In the genomic region with DNA sequence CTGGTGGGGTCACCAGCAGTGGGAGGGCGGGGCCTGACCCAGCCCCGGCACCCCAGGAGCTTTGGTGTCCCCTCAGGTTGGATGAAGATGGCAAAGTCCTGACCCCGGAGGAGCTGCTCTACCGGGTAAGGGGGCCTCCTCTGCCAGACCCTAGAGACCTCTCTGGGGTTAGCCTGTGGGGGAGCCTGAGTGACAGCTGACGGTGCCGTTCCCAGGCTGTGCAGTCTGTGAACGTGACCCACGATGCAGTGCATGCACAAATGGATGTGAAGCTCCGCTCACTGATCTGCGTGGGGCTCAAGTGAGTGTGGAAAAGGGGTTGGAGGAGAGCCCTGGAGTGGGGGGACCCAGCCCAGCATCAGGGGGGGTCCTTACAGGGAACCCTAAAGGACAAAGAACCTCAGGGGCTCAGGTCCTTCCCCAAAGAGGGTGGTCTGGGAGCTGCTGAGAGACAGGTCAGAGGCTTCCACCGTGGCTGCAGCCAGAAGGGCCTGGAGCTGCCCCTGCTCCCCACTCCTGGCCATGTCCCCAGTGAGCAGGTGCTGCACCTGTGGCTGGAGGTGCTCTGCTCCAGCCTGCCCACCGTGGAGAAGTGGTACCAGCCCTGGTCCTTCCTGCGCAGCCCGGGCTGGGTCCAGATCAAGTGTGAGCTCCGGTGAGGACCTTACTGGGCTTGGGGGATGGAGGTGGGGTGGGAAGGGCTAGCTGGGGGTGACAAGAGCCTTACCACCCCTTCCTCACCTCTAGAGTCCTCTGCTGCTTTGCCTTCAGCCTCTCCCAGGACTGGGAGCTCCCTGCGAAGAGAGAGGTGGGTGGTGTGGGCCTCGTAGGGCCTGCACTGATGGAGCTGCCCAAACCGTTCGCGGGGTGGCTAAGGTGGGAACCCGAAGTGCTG, we compare ENCODE assay signal across 23 cellular contexts. TPM values are rescaled to one million over a fixed set of nuclear protein-coding genes. Genes with fewer than 3 reads are reported as not detected.
DNase-seq lines count a peak whose midpoint lies in the region; ATAC-seq and TF ChIP-seq lines count a peak whose summit lies in the region.
"Had no signal": no experiment of that assay in that cellular context is flagged by ENCODE, and none has a peak within 500 bp of the region (broad histone marks: within the 10 kb centered on the region; RNA-seq: fewer than 3 reads in every experiment).

No MANE protein-coding gene starts in this region.

- no peaks in the 10 kb centered on the region for H3K9me3 Mint-ChIP-seq in activated CD4-positive, alpha-beta memory T cell treated with anti-CD3 and anti-CD28 coated beads for 36 hours
- H3K9me3 Mint-ChIP-seq in activated CD4-positive, alpha-beta memory T cell treated with anti-CD3 and anti-CD28 coated beads, Interleukin-2, amount 10 ng/mL, durations not matched to agents 7 days and 5 days: no peaks in the 10 kb centered on the region
- no peaks in the 10 kb centered on the region for H3K9me3 Mint-ChIP-seq in activated B cell treated with CpG ODN at 0.5 μM for 24 hours
- no peaks in the 10 kb centered on the region for H3K9me3 Mint-ChIP-seq in chondrocyte (ENCODE audit: low read depth)
- H3K9me3 Mint-ChIP-seq: H9, WTC11 had no signal

- no peak overlapping the region for H2BK15ac ChIP-seq in neuronal stem cell (ENCODE audit: low read length)

- peak overlapping the region; percentile 73 for H3K23ac ChIP-seq in neuronal stem cell (ENCODE audit: low read depth, low read length, poor library complexity)

- H3K18ac ChIP-seq in neuronal stem cell (ENCODE audit: low read length): no peak overlapping the region

- H2BK12ac ChIP-seq in neuronal stem cell (ENCODE audit: low read length): no peak overlapping the region

- no peak overlapping the region for H4K8ac ChIP-seq in neuronal stem cell (ENCODE audit: low read depth, low read length)

- no peak overlapping the region for H3K4ac ChIP-seq in neuronal stem cell (ENCODE audit: low read length)

- no peak overlapping the region for H4K91ac ChIP-seq in neuronal stem cell (ENCODE audit: low read depth, low read length, poor library complexity)

- TF ChIP-seq EP300 in gastroesophageal sphincter (IDR thresholded peaks at IDR 0.05): no peak

- H2AK5ac ChIP-seq in neuronal stem cell (ENCODE audit: low read depth, low read length): no peak overlapping the region

- H3K36me3 ChIP-seq in DND-41 (ENCODE audit: insufficient read depth, low read length) (peaks cover 90% of the 10 kb centered on the region), neuronal stem cell (replicated peaks in 1 of 2; ENCODE audit: control insufficient read depth in 2 of 2, insufficient read depth in 2 of 2, low read length in 2 of 2) (peaks cover 48 to 87% of the 10 kb centered on the region in 2 donors), gastroesophageal sphincter (peaks cover 0 to 86% of the 10 kb centered on the region in 2 donors)
- H3K36me3 ChIP-seq: ovary had no signal

- peaks cover 9% of the 10 kb centered on the region for H3K79me1 ChIP-seq in neuronal stem cell (ENCODE audit: low read depth, low read length)

- no peak for TF ChIP-seq POLR2A in gastroesophageal sphincter (IDR thresholded peaks at IDR 0.05)

- peaks cover 4% of the 10 kb centered on the region for H3K4me1 Mint-ChIP-seq in activated CD4-positive, alpha-beta memory T cell treated with anti-CD3 and anti-CD28 coated beads for 36 hours (ENCODE audit: low read depth)
- peaks cover 5% of the 10 kb centered on the region for H3K4me1 Mint-ChIP-seq in activated CD4-positive, alpha-beta memory T cell treated with anti-CD3 and anti-CD28 coated beads, Interleukin-2, amount 10 ng/mL, durations not matched to agents 7 days and 5 days
- H3K4me1 Mint-ChIP-seq in activated B cell treated with CpG ODN at 0.5 μM for 24 hours: peaks cover 24% of the 10 kb centered on the region
- H3K4me1 Mint-ChIP-seq in chondrocyte (ENCODE audit: low read depth): no peaks in the 10 kb centered on the region
- H3K4me1 Mint-ChIP-seq: H9, WTC11 had no signal

- TF ChIP-seq CTCF in DND-41 (IDR thresholded peaks at IDR 0.05; ENCODE audit: borderline replicate concordance, extremely low read depth, low read length, poor library complexity, severe bottlenecking): no peak
- TF ChIP-seq CTCF in activated B cell treated with CpG ODN at 0.5 μM for 24 hours (IDR thresholded peaks at IDR 0.05): no peak
- no peak for TF ChIP-seq CTCF in chondrocyte (IDR thresholded peaks at IDR 0.05)
- no peak for TF ChIP-seq CTCF in gastroesophageal sphincter (IDR thresholded peaks at IDR 0.05)

- H3K27ac ChIP-seq in DND-41 (ENCODE audit: low read length) (no peak overlapping the region), neuronal stem cell (replicated peaks; ENCODE audit: low read length) (no peak overlapping the region), gastroesophageal sphincter (no peak overlapping the region)
- H3K27ac ChIP-seq: ovary, right atrium auricular region, transverse colon had no signal

- H3K9me3 ChIP-seq in DND-41 (ENCODE audit: insufficient read depth, low read length, severe bottlenecking) (no peaks in the 10 kb centered on the region), neuronal stem cell (replicated peaks in 1 of 2; ENCODE audit: control insufficient read depth in 2 of 2, insufficient read depth in 1 of 2, low read depth in 1 of 2, low read length in 2 of 2) (no peaks in the 10 kb centered on the region), gastroesophageal sphincter (no peaks in the 10 kb centered on the region)
- H3K9me3 ChIP-seq: ovary, right atrium auricular region, transverse colon had no signal

- H3K9ac ChIP-seq in DND-41 (ENCODE audit: low read depth, low read length) (no peak overlapping the region), neuronal stem cell (ENCODE audit: low read depth, low read length, poor library complexity) (peak overlapping the region; percentile 44)

- H3K14ac ChIP-seq in neuronal stem cell (ENCODE audit: low read length): no peak overlapping the region

- no peak overlapping the region for H2BK120ac ChIP-seq in neuronal stem cell (ENCODE audit: low read depth, low read length)

- peak overlapping the region; percentile 30 for H3K27ac Mint-ChIP-seq in activated CD4-positive, alpha-beta memory T cell treated with anti-CD3 and anti-CD28 coated beads for 36 hours
- H3K27ac Mint-ChIP-seq in activated CD4-positive, alpha-beta memory T cell treated with anti-CD3 and anti-CD28 coated beads, Interleukin-2, amount 10 ng/mL, durations not matched to agents 7 days and 5 days: no peak overlapping the region
- H3K27ac Mint-ChIP-seq in activated B cell treated with CpG ODN at 0.5 μM for 24 hours (peak overlapping the region; percentile 30), chondrocyte (ENCODE audit: unreplicated experiment) (no peak overlapping the region)
- H3K27ac Mint-ChIP-seq: H9, WTC11 had no signal

- H3K4me3 ChIP-seq in DND-41 (ENCODE audit: low read depth in 1 of 2, low read length in 2 of 2) (no peak overlapping the region), neuronal stem cell (ENCODE audit: low read length in 2 of 2) (no peak overlapping the region), gastroesophageal sphincter (no peak overlapping the region)
- H3K4me3 ChIP-seq: ovary, right atrium auricular region, transverse colon had no signal

- CTCF ChIA-PET in activated CD4-positive, alpha-beta memory T cell treated with anti-CD3 and anti-CD28 coated beads for 36 hours (lab: Charles Lee): interaction anchor here (0.7 kb wide), 1 partner anchor 28 kb away, joined by 3 read pairs; no protein-coding TSS in a partner anchor
- CTCF ChIA-PET in activated CD4-positive, alpha-beta memory T cell treated with anti-CD3 and anti-CD28 coated beads, Interleukin-2, amount 10 ng/mL, durations not matched to agents 7 days and 5 days (lab: Charles Lee): no interaction called here
- CTCF ChIA-PET in activated B cell treated with CpG ODN at 0.5 μM for 24 hours (lab: Charles Lee): no interaction called here

- POLR2A ChIA-PET in activated CD4-positive, alpha-beta memory T cell treated with anti-CD3 and anti-CD28 coated beads for 36 hours (lab: Charles Lee): interaction anchor here (0.5 kb wide), 1 partner anchor 86 kb away, joined by 3 read pairs; no protein-coding TSS in a partner anchor
- POLR2A ChIA-PET in activated CD4-positive, alpha-beta memory T cell treated with anti-CD3 and anti-CD28 coated beads, Interleukin-2, amount 10 ng/mL, durations not matched to agents 7 days and 5 days (lab: Charles Lee): interaction anchor here (1.2 kb wide), 1 partner anchor 85 kb away, joined by 3 read pairs; no protein-coding TSS in a partner anchor
- POLR2A ChIA-PET in activated B cell treated with CpG ODN at 0.5 μM for 24 hours (lab: Charles Lee): interaction anchor here (0.5 to 1.1 kb wide), 5 partner anchors 10 to 662 kb away, joined by 3 to 6 read pairs (median 3); no protein-coding TSS in a partner anchor

- intact Hi-C loops in activated CD4-positive, alpha-beta memory T cell treated with anti-CD3 and anti-CD28 coated beads for 36 hours (cut with micrococcal nuclease): no loop called here
- intact Hi-C loops in activated B cell treated with CpG ODN at 0.5 μM for 24 hours (cut with micrococcal nuclease): no loop called here

- no peak overlapping the region for H3K4me3 Mint-ChIP-seq in activated CD4-positive, alpha-beta memory T cell treated with anti-CD3 and anti-CD28 coated beads for 36 hours
- H3K4me3 Mint-ChIP-seq in activated CD4-positive, alpha-beta memory T cell treated with anti-CD3 and anti-CD28 coated beads, Interleukin-2, amount 10 ng/mL, durations not matched to agents 7 days and 5 days: no peak overlapping the region
- H3K4me3 Mint-ChIP-seq in activated B cell treated with CpG ODN at 0.5 μM for 24 hours: no peak overlapping the region
- no peak overlapping the region for H3K4me3 Mint-ChIP-seq in chondrocyte (ENCODE audit: unreplicated experiment)
- H3K4me3 Mint-ChIP-seq: activated naive CD8-positive, alpha-beta T cell; H9; WTC11 had no signal

- H3K79me2 ChIP-seq in DND-41 (ENCODE audit: insufficient read depth, low read length): no peaks in the 10 kb centered on the region

- H3K4me2 ChIP-seq in DND-41 (ENCODE audit: insufficient read depth, low read length) (no peak overlapping the region), neuronal stem cell (ENCODE audit: insufficient read depth, low read length, poor library complexity, severe bottlenecking) (no peak overlapping the region)

- H3K4me1 ChIP-seq in DND-41 (ENCODE audit: insufficient read depth, low read length) (no peaks in the 10 kb centered on the region), neuronal stem cell (ENCODE audit: control insufficient read depth in 2 of 2, insufficient read depth in 1 of 2, low read depth in 1 of 2, low read length in 2 of 2) (no peaks in the 10 kb centered on the region), gastroesophageal sphincter (peaks cover 0 to under 1% (median 0%) of the 10 kb centered on the region in 3 donors)
- H3K4me1 ChIP-seq: right atrium auricular region, transverse colon had no signal

- no peak for DNase-seq in activated CD4-positive, alpha-beta memory T cell treated with anti-CD3 and anti-CD28 coated beads for 36 hours
- no peak for DNase-seq in activated CD4-positive, alpha-beta memory T cell treated with anti-CD3 and anti-CD28 coated beads, Interleukin-2, amount 10 ng/mL, durations not matched to agents 7 days and 5 days
- DNase-seq in DND-41: no peak
- DNase-seq in activated B cell treated with CpG ODN at 0.5 μM for 24 hours: no peak
- no peak for DNase-seq in neuronal stem cell (ENCODE audit: low spot score)
- no peak for DNase-seq in Ammon's horn (ENCODE audit: low spot score)
- DNase-seq in chondrocyte (ENCODE audit: low spot score): no peak
- DNase-seq: activated T-cell treated with anti-CD3 and anti-CD28 coated beads, Interleukin-2, amount 50 U/mL, for 48 hours; AML-193; H9; kidney; mammary epithelial cell; MM.1S; NCI-H1436; NCI-H524; ovary; stimulated activated CD4-positive, alpha-beta T cell treated with anti-CD3 and anti-CD28 coated beads, Interleukin-4, amount 100 ng/mL, for 24 hours; T-helper 9 cell; transverse colon had no signal

- WGBS in neuronal stem cell (ENCODE audit: extremely low coverage in 2 of 2, insufficient read length in 2 of 2, insufficient replicate concordance in 1 of 2), 2 donors: no CpG with 5 or more reads among the region's 21 CpGs
- 40 to 60% methylated on average over 1 to 4 of the region's 21 CpGs for WGBS in gastroesophageal sphincter (ENCODE audit: low coverage in 1 of 2), 2 donors

- H2AFZ ChIP-seq in DND-41 (ENCODE audit: low read depth, low read length) (no peak overlapping the region), neuronal stem cell (ENCODE audit: low read length) (no peak overlapping the region)

- H2BK5ac ChIP-seq in neuronal stem cell (ENCODE audit: low read length): peak overlapping the region; percentile 13

- H4K20me1 ChIP-seq in DND-41 (ENCODE audit: insufficient read depth, low read length): peaks cover 16% of the 10 kb centered on the region

- no peaks in the 10 kb centered on the region for H3K27me3 Mint-ChIP-seq in activated CD4-positive, alpha-beta memory T cell treated with anti-CD3 and anti-CD28 coated beads for 36 hours
- no peaks in the 10 kb centered on the region for H3K27me3 Mint-ChIP-seq in activated CD4-positive, alpha-beta memory T cell treated with anti-CD3 and anti-CD28 coated beads, Interleukin-2, amount 10 ng/mL, durations not matched to agents 7 days and 5 days
- H3K27me3 Mint-ChIP-seq in activated B cell treated with CpG ODN at 0.5 μM for 24 hours: no peaks in the 10 kb centered on the region
- no peaks in the 10 kb centered on the region for H3K27me3 Mint-ChIP-seq in chondrocyte (ENCODE audit: low read depth)
- H3K27me3 Mint-ChIP-seq: activated naive CD8-positive, alpha-beta T cell had no signal

- peaks cover 16% of the 10 kb centered on the region for H3K36me3 Mint-ChIP-seq in activated CD4-positive, alpha-beta memory T cell treated with anti-CD3 and anti-CD28 coated beads for 36 hours
- peaks cover 45% of the 10 kb centered on the region for H3K36me3 Mint-ChIP-seq in activated CD4-positive, alpha-beta memory T cell treated with anti-CD3 and anti-CD28 coated beads, Interleukin-2, amount 10 ng/mL, durations not matched to agents 7 days and 5 days (ENCODE audit: low read depth)
- H3K36me3 Mint-ChIP-seq in activated B cell treated with CpG ODN at 0.5 μM for 24 hours (ENCODE audit: low read depth) (peaks cover 76% of the 10 kb centered on the region), chondrocyte (ENCODE audit: low read depth) (peaks cover 19% of the 10 kb centered on the region)

- ATAC-seq in DND-41 (ENCODE audit: insufficient read depth, low read depth) (0 out of 3 replicates have a peak, but pooled peaks have one; percentile 5), activated B cell treated with CpG ODN at 0.5 μM for 24 hours (ENCODE audit: low read depth) (no peak), gastroesophageal sphincter (no peak)
- ATAC-seq: WTC11 had no signal

- H3K27me3 ChIP-seq in DND-41 (ENCODE audit: insufficient read depth, low read length, poor library complexity): no peaks in the 10 kb centered on the region
- H3K27me3 ChIP-seq in neuronal stem cell (ENCODE audit: control insufficient read depth in 3 of 3, insufficient read depth in 3 of 3, low read depth in 1 of 3, low read length in 3 of 3): no peaks in the 10 kb centered on the region
- no peaks in the 10 kb centered on the region for H3K27me3 ChIP-seq in gastroesophageal sphincter
- H3K27me3 ChIP-seq: ovary, right atrium auricular region, transverse colon had no signal

RNA-seq across cellular contexts. Expression of gene SGSM3, which starts 38.6 kb away (rescaled TPM):
- 10 to 100 TPM; 53.2 to 55.4 TPM for total RNA-seq in activated CD4-positive, alpha-beta memory T cell treated with anti-CD3 and anti-CD28 coated beads for 36 hours
- 10 to 100 TPM; 70.0 to 72.2 TPM for total RNA-seq in activated CD4-positive, alpha-beta memory T cell treated with anti-CD3 and anti-CD28 coated beads, Interleukin-2, amount 10 ng/mL, durations not matched to agents 7 days and 5 days
- total RNA-seq in activated B cell treated with CpG ODN at 0.5 μM for 24 hours: 111 and 123 TPM in 2 replicates
- polyA plus RNA-seq in neuronal stem cell (2013, experiment 1 of 2): 57.4 TPM
- 53.6 TPM for polyA plus RNA-seq in neuronal stem cell (2013, experiment 2 of 2)
- total RNA-seq in chondrocyte: 59.5 to 80.3 TPM (median 66.7 TPM) in 3 replicates
- 10 to 100 TPM; 36.6 to 46.3 (median 40.6) TPM for total RNA-seq in gastroesophageal sphincter

Comparison
In these comparisons a context has a peak if more than half of its experiments do, and no peak if none do; other contexts are left out.
1. H3K27ac Mint-ChIP-seq: peak in activated CD4-positive, alpha-beta memory T cell treated with anti-CD3 and anti-CD28 coated beads for 36 hours (single experiment) and activated B cell treated with CpG ODN at 0.5 μM for 24 hours (single experiment); none in activated CD4-positive, alpha-beta memory T cell treated with anti-CD3 and anti-CD28 coated beads, Interleukin-2, amount 10 ng/mL, durations not matched to agents 7 days and 5 days (single experiment) and chondrocyte (single experiment).